Comparison of ENCODE assay signal across 23 cellular contexts in genomic region chr4:38017579-38017978, GRCh38. TPM values are rescaled to one million over a fixed set of nuclear protein-coding genes. Genes with fewer than 3 reads are reported as not detected.
DNase-seq lines count a peak whose midpoint lies in the region; ATAC-seq and TF ChIP-seq lines count a peak whose summit lies in the region.
"Had no signal": no experiment of that assay in that cellular context is flagged by ENCODE, and none has a peak within 500 bp of the region (broad histone marks: within the 10 kb centered on the region; RNA-seq: fewer than 3 reads in every experiment).

No MANE protein-coding gene starts in this region.

- no peak overlapping the region for H3K23ac ChIP-seq in trophoblast cell (ENCODE audit: low read length)

- H3K27ac ChIP-seq in HEK293 (ENCODE audit: extremely low read depth, low read depth, low read length), result no peak overlapping the region
- no peak overlapping the region for H3K27ac ChIP-seq in trophoblast cell (ENCODE audit: low read depth, low read length)
- no peak overlapping the region for H3K27ac ChIP-seq in CD8-positive, alpha-beta T cell (ENCODE audit: low read depth, low read length)
- H3K27ac ChIP-seq: HL-60, RWPE1 had no signal

- intact Hi-C loops in CD8-positive, alpha-beta T cell (cut with DNase I, micrococcal nuclease), result no loop called here

- H3K9ac ChIP-seq in trophoblast cell (ENCODE audit: low read length), result no peak overlapping the region

- no peak overlapping the region for H3K14ac ChIP-seq in trophoblast cell (ENCODE audit: low read length)

- H4K8ac ChIP-seq in trophoblast cell (ENCODE audit: low read depth, low read length), result no peak overlapping the region

- no peaks in the 10 kb centered on the region for H3K27me3 ChIP-seq in trophoblast cell (ENCODE audit: insufficient read depth, low read length)
- no peaks in the 10 kb centered on the region for H3K27me3 ChIP-seq in CD8-positive, alpha-beta T cell (ENCODE audit: insufficient read depth, low read length)

- no peak overlapping the region for H3K4me2 ChIP-seq in trophoblast cell (ENCODE audit: low read length)

- H2AFZ ChIP-seq in trophoblast cell (ENCODE audit: insufficient read depth, low read length, poor library complexity), result no peak overlapping the region

- peaks cover 4% of the 10 kb centered on the region for H3K79me2 ChIP-seq in trophoblast cell (ENCODE audit: control insufficient read depth, insufficient read depth, low read length, poor library complexity)

- no peak for TF ChIP-seq CTCF in HEK293 (tag by site-specific recombination; IDR thresholded peaks at IDR 0.05)
- TF ChIP-seq CTCF in epithelial cell of esophagus (IDR thresholded peaks at IDR 0.05; ENCODE audit: insufficient read depth, low read depth, low read length, missing control alignments), result no peak
- no peak for TF ChIP-seq CTCF in CD8-positive, alpha-beta T cell (IDR thresholded peaks at IDR 0.05)

- H2BK12ac ChIP-seq in trophoblast cell (ENCODE audit: low read length), result no peak overlapping the region

- H3K27me3 Mint-ChIP-seq in CD8-positive, alpha-beta T cell (ENCODE audit: low read depth), result no peaks in the 10 kb centered on the region

- peaks cover 6% of the 10 kb centered on the region for H3K79me1 ChIP-seq in trophoblast cell (ENCODE audit: low read length)

- H2AK5ac ChIP-seq in trophoblast cell (ENCODE audit: low read length), result no peak overlapping the region

- H3K9me3 Mint-ChIP-seq in CD8-positive, alpha-beta T cell, result no peaks in the 10 kb centered on the region
- H3K9me3 Mint-ChIP-seq: CD14-positive monocyte had no signal

- no peak overlapping the region for H2BK120ac ChIP-seq in trophoblast cell (ENCODE audit: insufficient read depth, low read length, poor library complexity)

- H3K27ac Mint-ChIP-seq in CD8-positive, alpha-beta T cell, result no peak overlapping the region

- no peak overlapping the region for H3K4me3 ChIP-seq in HEK293 (ENCODE audit: low read depth, low read length)
- no peak overlapping the region for H3K4me3 ChIP-seq in epithelial cell of esophagus (ENCODE audit: low read length)
- no peak overlapping the region for H3K4me3 ChIP-seq in trophoblast cell (ENCODE audit: low read depth, low read length)
- no peak overlapping the region for H3K4me3 ChIP-seq in CD8-positive, alpha-beta T cell (ENCODE audit: low read depth, low read length)

- CTCF ChIA-PET in HEK293 (lab: Yijun Ruan, JAX), result no interaction called here
- CTCF ChIA-PET in CD8-positive, alpha-beta T cell (lab: Charles Lee), result interaction anchor here (1.0 kb wide), 1 partner anchor 9 kb away, joined by 3 read pairs; no protein-coding TSS in a partner anchor

- H3K4me1 ChIP-seq in HEK293 (ENCODE audit: control insufficient read depth, insufficient read depth, low read length) (no peaks in the 10 kb centered on the region), trophoblast cell (ENCODE audit: control insufficient read depth in 1 of 2, insufficient read depth in 2 of 2, low read length in 2 of 2) (peaks cover 9 to 17% of the 10 kb centered on the region in 2 experiments)
- H3K4me1 ChIP-seq in CD8-positive, alpha-beta T cell (ENCODE audit: insufficient read depth, low read length), result no peaks in the 10 kb centered on the region

- H3K36me3 ChIP-seq in HEK293 (ENCODE audit: control insufficient read depth in 2 of 2, insufficient read depth in 1 of 2, low read length in 2 of 2) (peaks cover 0 to 25% of the 10 kb centered on the region in 2 experiments; a peak in 1 of 3 replicates), trophoblast cell (ENCODE audit: control insufficient read depth in 1 of 2, insufficient read depth in 2 of 2, low read length in 2 of 2) (peaks cover 14 to 22% of the 10 kb centered on the region in 2 experiments)
- H3K36me3 ChIP-seq in CD8-positive, alpha-beta T cell (ENCODE audit: insufficient read depth, low read length), result peaks cover 13% of the 10 kb centered on the region

- peak; percentile 33 for DNase-seq in MV-4-11 (lab: John Stamatoyannopoulos, UW)
- DNase-seq in epithelial cell of esophagus (ENCODE audit: low read depth), result peak; percentile 41
- DNase-seq in trophoblast cell, result peak; percentile 15 to 61
- DNase-seq in CD8-positive, alpha-beta T cell, result no peak
- DNase-seq: ACHN, AML-193, COR-L47, GF-D8, H7, KBM-7, NCI-H1092 treated with DMSO at 0.1 percent for 48 hours, NCI-H187, NCI-H2171, NCI-H446, NCI-H69, PC-3 had no signal

- POLR2A ChIA-PET in HEK293 (lab: Yijun Ruan, JAX), result no interaction called here
- POLR2A ChIA-PET in CD8-positive, alpha-beta T cell (lab: Charles Lee), result no interaction called here

- no CpG with 5 or more reads among the region's 6 CpGs for WGBS in trophoblast cell (ENCODE audit: extremely low coverage, insufficient coverage, insufficient read length)

- no peak overlapping the region for H4K12ac ChIP-seq in trophoblast cell (ENCODE audit: low read depth, low read length)

- peaks cover 5% of the 10 kb centered on the region for H3K4me1 Mint-ChIP-seq in CD8-positive, alpha-beta T cell (ENCODE audit: low read depth)

- ATAC-seq in HG02852 (IDR thresholded peaks at IDR 0.05; ENCODE audit: unreplicated experiment) (no peak), GM18907 (IDR thresholded peaks at IDR 0.05; ENCODE audit: unreplicated experiment) (no peak)
- ATAC-seq in CD8-positive, alpha-beta T cell, result no peak
- ATAC-seq: PC-3 had no signal

- no peak overlapping the region for H2BK5ac ChIP-seq in trophoblast cell (ENCODE audit: low read depth, low read length, poor library complexity)

- no peak overlapping the region for H3K4ac ChIP-seq in trophoblast cell (ENCODE audit: low read depth, low read length)

- H4K91ac ChIP-seq in trophoblast cell (ENCODE audit: low read depth, low read length), result no peak overlapping the region

- H3K36me3 Mint-ChIP-seq in CD8-positive, alpha-beta T cell, result peaks cover 61% of the 10 kb centered on the region

- no peak overlapping the region for H3K18ac ChIP-seq in trophoblast cell (ENCODE audit: low read length)

- H3K4me3 Mint-ChIP-seq in CD8-positive, alpha-beta T cell, result no peak overlapping the region
- H3K4me3 Mint-ChIP-seq: CD14-positive monocyte had no signal

- H3K9me3 ChIP-seq in HEK293 (ENCODE audit: control insufficient read depth, insufficient read depth, low read depth, low read length) (no peaks in the 10 kb centered on the region), trophoblast cell (ENCODE audit: insufficient read depth, low read depth, low read length) (peaks cover 4% of the 10 kb centered on the region)
- H3K9me3 ChIP-seq in CD8-positive, alpha-beta T cell (ENCODE audit: low read length), result no peaks in the 10 kb centered on the region

TF ChIP-seq in HEK293, 187 proteins besides CTCF, POLR2A, EP300 and RAD21:
- TF ChIP-seq, protein P1, sequence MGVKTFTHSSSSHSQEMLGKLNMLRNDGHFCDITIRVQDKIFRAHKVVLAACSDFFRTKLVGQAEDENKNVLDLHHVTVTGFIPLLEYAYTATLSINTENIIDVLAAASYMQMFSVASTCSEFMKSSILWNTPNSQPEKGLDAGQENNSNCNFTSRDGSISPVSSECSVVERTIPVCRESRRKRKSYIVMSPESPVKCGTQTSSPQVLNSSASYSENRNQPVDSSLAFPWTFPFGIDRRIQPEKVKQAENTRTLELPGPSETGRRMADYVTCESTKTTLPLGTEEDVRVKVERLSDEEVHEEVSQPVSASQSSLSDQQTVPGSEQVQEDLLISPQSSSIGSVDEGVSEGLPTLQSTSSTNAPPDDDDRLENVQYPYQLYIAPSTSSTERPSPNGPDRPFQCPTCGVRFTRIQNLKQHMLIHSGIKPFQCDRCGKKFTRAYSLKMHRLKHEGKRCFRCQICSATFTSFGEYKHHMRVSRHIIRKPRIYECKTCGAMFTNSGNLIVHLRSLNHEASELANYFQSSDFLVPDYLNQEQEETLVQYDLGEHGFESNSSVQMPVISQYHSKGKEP (tag by site-specific recombination; IDR thresholded peaks at IDR 0.05), result peak; percentile 63; the same call in 1 of the 2 replicates
- 0 out of 2 replicates have a peak, but pooled peaks have one; percentile 35 for TF ChIP-seq TRIM28 (IDR thresholded peaks at IDR 0.05; ENCODE audit: borderline replicate concordance, low read length)
- no peak for TF ChIP-seq EGR2 (tag by site-specific recombination; IDR thresholded peaks at IDR 0.05; ENCODE audit: low read depth)

RNA-seq across cellular contexts. Expression of gene PTTG2, which starts 57.4 kb away (rescaled TPM):
- polyA plus RNA-seq in trophoblast cell (2013), result not detected in 2 replicates
- 1 to 10 TPM in 1 of 2 experiments, under 1 TPM in 1; 0.98 to 1.4 TPM for total RNA-seq in CD8-positive, alpha-beta T cell
- total RNA-seq: Daoy, H7, PC-3 had no signal
- polyA plus RNA-seq: CD14-positive monocyte had no signal

Comparison
In these comparisons a context has a peak if more than half of its experiments do, and no peak if none do; other contexts are left out.
1. DNase-seq: peak in MV-4-11 (single experiment), epithelial cell of esophagus (single experiment) and trophoblast cell (2 of 2); none in CD8-positive, alpha-beta T cell (0 of 7).